Comparison of ENCODE assay signal across 32 cellular contexts in genomic region chr19:1699386-1699785, GRCh38. TPM values are rescaled to one million over a fixed set of nuclear protein-coding genes. Genes with fewer than 3 reads are reported as not detected.
"Had no signal": no experiment of that assay in that cellular context is flagged by ENCODE, and none has a peak within 500 bp of the region (broad histone marks: within the 10 kb centered on the region; RNA-seq: fewer than 3 reads in every experiment).

No MANE protein-coding gene starts in this region.

- H3K27ac Mint-ChIP-seq: dendritic cell treated with granulocyte-macrophage colony-stimulating factor and Interleukin-4, amounts not matched to agents 40 ng/mL and 50 ng/mL, for 4 days; effector memory CD8-positive, alpha-beta T cell; endodermal cell; mesothelial cell of epicardium; naive B cell had no signal

- H3K9me3 ChIP-seq: colonic mucosa, lower lobe of right lung had no signal

- H3K36me3 ChIP-seq: colonic mucosa, esophagus squamous epithelium, gastrocnemius medialis, heart right ventricle, left lung, lower lobe of right lung had no signal

- H3K27ac ChIP-seq: colonic mucosa, epithelial cell of prostate, esophagus squamous epithelium, gastrocnemius medialis, heart right ventricle, left lung, lower lobe of right lung had no signal

- H3K4me3 Mint-ChIP-seq: dendritic cell treated with granulocyte-macrophage colony-stimulating factor and Interleukin-4, amounts not matched to agents 40 ng/mL and 50 ng/mL, for 4 days; effector memory CD8-positive, alpha-beta T cell; endodermal cell; mesothelial cell of epicardium had no signal

- H3K4me1 ChIP-seq: colonic mucosa, gastrocnemius medialis, heart right ventricle, left lung, lower lobe of right lung had no signal

- DNase-seq: colonic mucosa; cortex of kidney; effector CD8-positive, alpha-beta T cell; effector memory CD8-positive, alpha-beta T cell; endodermal cell; erythroblast; esophagus squamous epithelium; foreskin fibroblast; foreskin melanocyte; gastrocnemius medialis; glutamatergic neuron; head of caudate nucleus; heart right ventricle; hippocampal formation; left cardiac atrium; left lung; left ventricle myocardium superior; lower lobe of right lung; mesenchymal stem cell; naive B cell had no signal

- H3K36me3 Mint-ChIP-seq: mesothelial cell of epicardium had no signal

- H3K4me3 ChIP-seq: colonic mucosa, esophagus squamous epithelium, gastrocnemius medialis, heart right ventricle, left lung, lower lobe of right lung, mucosa of descending colon had no signal

- H3K4me1 Mint-ChIP-seq: endodermal cell, mesothelial cell of epicardium had no signal

- ATAC-seq: effector memory CD8-positive, alpha-beta T cell; gastrocnemius medialis; left cardiac atrium; left lung; left ventricle myocardium superior; mucosa of descending colon had no signal

RNA-seq across cellular contexts. Expression of gene ONECUT3, which starts 53.9 kb away (rescaled TPM):
- total RNA-seq: dermis microvascular lymphatic vessel endothelial cell, esophagus mucosa, esophagus squamous epithelium, gastrocnemius medialis, glomerular endothelial cell, heart right ventricle, kidney epithelial cell, left cardiac atrium, left lung, left ventricle myocardium superior, lower leg skin, lower lobe of right lung, lung microvascular endothelial cell, mesenteric fat pad, mesothelial cell of epicardium, mucosa of descending colon, myocyte had no signal
